In genomic region chr6:155481215-155481614, GRCh38 we compare ENCODE assay signal across 36 cellular contexts. TPM values are rescaled to one million over a fixed set of nuclear protein-coding genes. Genes with fewer than 3 reads are reported as not detected.
A peak's percentile ranks its signal among the peaks of the same experiment; 100 is the strongest.
DNase-seq lines count a peak whose midpoint lies in the region; ATAC-seq, FAIRE-seq and TF ChIP-seq lines count a peak whose summit lies in the region.
"Had no signal": no experiment of that assay in that cellular context is flagged by ENCODE, and none has a peak within 500 bp of the region (broad histone marks: within the 10 kb centered on the region; RNA-seq: fewer than 3 reads in every experiment).

No MANE protein-coding gene starts in this region.

- CTCF ChIA-PET in AG04450 (lab: Charles Lee): interaction anchor here (1.8 kb wide), 1 partner anchor 11 kb away, joined by 4 read pairs; no protein-coding TSS in a partner anchor

- peak overlapping the region; percentile 3 for H2AFZ ChIP-seq in astrocyte (ENCODE audit: low read depth, low read length)

- H3K36me3 Mint-ChIP-seq in astrocyte (ENCODE audit: low read depth, unreplicated experiment): no peaks in the 10 kb centered on the region

- no peak overlapping the region for H3K4me3 Mint-ChIP-seq in astrocyte (ENCODE audit: unreplicated experiment)
- H3K4me3 Mint-ChIP-seq: effector memory CD8-positive, alpha-beta T cell had no signal

- peak; percentile 72 for FAIRE-seq in astrocyte (lab: Jason Lieb, UNC)
- FAIRE-seq: H1, urothelium cell line had no signal

- H3K9me3 ChIP-seq in AG04450 (ENCODE audit: control insufficient read depth, insufficient read depth, low read length): no peaks in the 10 kb centered on the region
- H3K9me3 ChIP-seq in astrocyte (ENCODE audit: insufficient read depth, low read depth, low read length): no peaks in the 10 kb centered on the region
- no peaks in the 10 kb centered on the region for H3K9me3 ChIP-seq in left lung
- H3K9me3 ChIP-seq: SJCRH30, testis had no signal

- no peaks in the 10 kb centered on the region for H3K79me2 ChIP-seq in astrocyte (ENCODE audit: insufficient read depth, low read length)

- H3K4me3 ChIP-seq in AG04450 (ENCODE audit: low read depth, low read length) (no peak overlapping the region), astrocyte (ENCODE audit: insufficient read depth, low read depth, low read length) (no peak overlapping the region), fibroblast of villous mesenchyme (ENCODE audit: low read depth, low read length) (no peak overlapping the region), left lung (no peak overlapping the region)
- H3K4me3 ChIP-seq: cardiac muscle cell, coronary artery, SJCRH30, testis had no signal

- no peaks in the 10 kb centered on the region for H3K27me3 ChIP-seq in AG04450 (ENCODE audit: control insufficient read depth, insufficient read depth, low read length)
- no peaks in the 10 kb centered on the region for H3K27me3 ChIP-seq in astrocyte (ENCODE audit: insufficient read depth, low read length)
- no peaks in the 10 kb centered on the region for H3K27me3 ChIP-seq in left lung
- H3K27me3 ChIP-seq: cardiac muscle cell, SJCRH30, testis had no signal

- no peak for TF ChIP-seq CTCF in AG04450 (IDR thresholded peaks at IDR 0.05; ENCODE audit: low read depth, low read length)
- TF ChIP-seq CTCF in astrocyte (IDR thresholded peaks at IDR 0.05; ENCODE audit: insufficient read depth, low read depth, low read length): no peak
- TF ChIP-seq CTCF in fibroblast of villous mesenchyme (IDR thresholded peaks at IDR 0.05; ENCODE audit: insufficient read depth, low read depth, low read length): no peak
- no peak for TF ChIP-seq CTCF in left lung (IDR thresholded peaks at IDR 0.05)

- ATAC-seq in activated CD4-positive, CD25-positive, alpha-beta regulatory T cell treated with anti-CD3 and anti-CD28 coated beads, Interleukin-2, amount 50 U/mL, for 24 hours: no peak
- ATAC-seq in GM18909 (IDR thresholded peaks at IDR 0.05; ENCODE audit: poor library complexity, unreplicated experiment) (no peak), left lung (no peak)
- ATAC-seq: effector memory CD8-positive, alpha-beta T cell; left ventricle myocardium superior; stimulated activated naive CD8-positive, alpha-beta T cell treated with anti-CD3 and anti-CD28 coated beads, Interleukin-15, Interleukin-2, amounts not matched to agents 100 U/mL and 50 U/mL, for 24 hours had no signal

- POLR2A ChIA-PET in AG04450 (lab: Yijun Ruan, JAX): no interaction called here

- no peaks in the 10 kb centered on the region for H3K36me3 ChIP-seq in astrocyte (ENCODE audit: insufficient read depth, low read length)
- no peaks in the 10 kb centered on the region for H3K36me3 ChIP-seq in left lung
- H3K36me3 ChIP-seq: cardiac muscle cell, SJCRH30 had no signal

- H3K9ac ChIP-seq in astrocyte (ENCODE audit: low read length): no peak overlapping the region

- no peaks in the 10 kb centered on the region for H3K4me1 Mint-ChIP-seq in astrocyte (ENCODE audit: low read depth, unreplicated experiment)

- peak overlapping the region; percentile 24 for H3K4me2 ChIP-seq in astrocyte (ENCODE audit: low read length)

- no peaks in the 10 kb centered on the region for H4K20me1 ChIP-seq in astrocyte (ENCODE audit: insufficient read depth, low read length)

- no peak overlapping the region for H3K27ac Mint-ChIP-seq in astrocyte (ENCODE audit: unreplicated experiment)
- H3K27ac Mint-ChIP-seq: effector memory CD8-positive, alpha-beta T cell had no signal

- no peaks in the 10 kb centered on the region for H3K4me1 ChIP-seq in astrocyte (ENCODE audit: insufficient read depth, low read length)
- H3K4me1 ChIP-seq in left lung: no peaks in the 10 kb centered on the region
- H3K4me1 ChIP-seq: SJCRH30, testis had no signal

- no peaks in the 10 kb centered on the region for H3K9me3 Mint-ChIP-seq in astrocyte (ENCODE audit: unreplicated experiment)
- H3K9me3 Mint-ChIP-seq: effector memory CD8-positive, alpha-beta T cell had no signal

- H3K27me3 Mint-ChIP-seq in astrocyte (ENCODE audit: low read depth, unreplicated experiment): no peaks in the 10 kb centered on the region

- H3K27ac ChIP-seq in AG04450 (ENCODE audit: low read depth, low read length): no peak overlapping the region
- no peak overlapping the region for H3K27ac ChIP-seq in astrocyte (ENCODE audit: low read depth, low read length)
- H3K27ac ChIP-seq in left lung: no peak overlapping the region
- H3K27ac ChIP-seq: C4-2B, cardiac muscle cell, coronary artery, SJCRH30, testis had no signal

- DNase-seq in AG04450 (ENCODE audit: low read depth, low spot score) (peak; percentile 20), GM03348 (ENCODE audit: low spot score) (peak; percentile 54), astrocyte (ENCODE audit: low read depth) (peak; percentile 66), fibroblast of villous mesenchyme (ENCODE audit: low read depth) (peak; percentile 8), left lung (no peak), occipital lobe (lab: John Stamatoyannopoulos, UW) (no peak)
- DNase-seq: activated CD4-positive, alpha-beta T cell treated with anti-CD3 and anti-CD28 coated beads, Interleukin-2, amount 50 U/mL, for 48 hours; activated CD4-positive, CD25-positive, alpha-beta regulatory T cell; activated naive CD4-positive, alpha-beta T cell treated with Interleukin-2 at 50 U/mL for 16 hours; amygdala; effector memory CD8-positive, alpha-beta T cell; erythroblast; islet precursor cell; left ventricle myocardium superior; MV-4-11; NCI-H146; NCI-H2107; NCI-H446; NCI-H82; SJCRH30; stimulated activated naive CD8-positive, alpha-beta T cell treated with anti-CD3 and anti-CD28 coated beads, Interleukin-15, Interleukin-2, amounts not matched to agents 100 U/mL and 50 U/mL, for 24 hours; T-helper 1 cell; testis had no signal

- intact Hi-C loops in left lung (cut with DNase I): no loop called here

RNA-seq across cellular contexts. Expression of gene NOX3, which starts 25.6 kb away (rescaled TPM):
- not detected in 2 replicates for polyA plus RNA-seq in AG04450 (2011; rRNA removed)
- not detected in 2 replicates for polyA minus RNA-seq in AG04450 (2011; rRNA and poly(A)+ RNA removed)
- total RNA-seq in astrocyte (0.30 TPM in 1 of 2 replicates, not detected in the other), fibroblast of villous mesenchyme (not detected in 2 replicates), left lung (not detected), occipital lobe (not detected)
- total RNA-seq: A172, cardiac muscle cell, Daoy, glomerular endothelial cell, H1, left ventricle myocardium superior, LHCN-M2, pulmonary artery endothelial cell, RPMI7951, SJCRH30, testis had no signal
- polyA plus RNA-seq: cardiac muscle cell, H1 had no signal

Comparison
In these comparisons a context has a peak if more than half of its experiments do, and no peak if none do; other contexts are left out.
1. DNase-seq: peak in AG04450 (single experiment), GM03348 (single experiment), astrocyte (single experiment) and fibroblast of villous mesenchyme (single experiment); none in left lung (0 of 2) and occipital lobe (single experiment).